21 cellular contexts compared by ENCODE assay signal in the genomic region with DNA sequence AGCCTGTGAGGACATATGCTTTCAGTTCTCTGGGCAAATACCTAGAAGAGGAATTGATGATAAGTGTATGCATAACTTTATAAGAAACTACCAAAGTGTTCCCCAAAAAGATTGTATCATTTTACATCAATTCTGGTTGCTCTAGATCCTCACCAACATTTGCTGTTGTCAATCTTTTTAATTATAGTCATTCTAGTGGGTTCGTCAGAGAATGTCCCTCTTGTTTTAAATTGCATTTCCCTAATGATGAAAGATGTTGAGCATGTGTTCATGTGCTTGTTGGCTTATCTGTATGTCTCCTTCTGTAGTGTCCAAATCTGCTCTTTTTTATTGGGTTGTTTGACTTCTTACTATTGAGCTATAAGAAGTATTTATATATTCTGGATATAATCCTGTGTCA.
"Had no signal": no experiment of that assay in that cellular context is flagged by ENCODE, and none has a peak within 500 bp of the region (broad histone marks: within the 10 kb centered on the region; RNA-seq: fewer than 3 reads in every experiment).

No MANE protein-coding gene starts in this region.

- H3K4me1 ChIP-seq: colonic mucosa had no signal

- ATAC-seq: effector memory CD8-positive, alpha-beta T cell; esophagus mucosa; gastrocnemius medialis; heart right ventricle; left cardiac atrium; left lung; left ventricle myocardium superior; lower lobe of right lung; mucosa of descending colon had no signal

- H3K27me3 ChIP-seq: colonic mucosa, gastrocnemius medialis, left lung had no signal

- H3K27ac ChIP-seq: colonic mucosa, epithelial cell of prostate, esophagus squamous epithelium, gastrocnemius medialis, heart right ventricle, left lung, lower lobe of right lung had no signal

- DNase-seq: colonic mucosa; cortex of kidney; effector CD8-positive, alpha-beta T cell; effector memory CD8-positive, alpha-beta T cell; endodermal cell; erythroblast; esophagus squamous epithelium; foreskin melanocyte; gastrocnemius medialis; glutamatergic neuron; heart right ventricle; hippocampal formation; left cardiac atrium; left lung; left ventricle myocardium superior; lower lobe of right lung; mesenchymal stem cell; mucosa of descending colon; naive B cell had no signal

- H3K9me3 ChIP-seq: colonic mucosa, esophagus squamous epithelium, gastrocnemius medialis, heart right ventricle, left lung, lower lobe of right lung, mucosa of descending colon had no signal

- H3K36me3 ChIP-seq: colonic mucosa, esophagus squamous epithelium, gastrocnemius medialis, heart right ventricle, left lung, lower lobe of right lung had no signal

- H3K4me3 ChIP-seq: colonic mucosa, esophagus squamous epithelium, gastrocnemius medialis, heart right ventricle, left lung, lower lobe of right lung, mucosa of descending colon had no signal
